In the genomic region with DNA sequence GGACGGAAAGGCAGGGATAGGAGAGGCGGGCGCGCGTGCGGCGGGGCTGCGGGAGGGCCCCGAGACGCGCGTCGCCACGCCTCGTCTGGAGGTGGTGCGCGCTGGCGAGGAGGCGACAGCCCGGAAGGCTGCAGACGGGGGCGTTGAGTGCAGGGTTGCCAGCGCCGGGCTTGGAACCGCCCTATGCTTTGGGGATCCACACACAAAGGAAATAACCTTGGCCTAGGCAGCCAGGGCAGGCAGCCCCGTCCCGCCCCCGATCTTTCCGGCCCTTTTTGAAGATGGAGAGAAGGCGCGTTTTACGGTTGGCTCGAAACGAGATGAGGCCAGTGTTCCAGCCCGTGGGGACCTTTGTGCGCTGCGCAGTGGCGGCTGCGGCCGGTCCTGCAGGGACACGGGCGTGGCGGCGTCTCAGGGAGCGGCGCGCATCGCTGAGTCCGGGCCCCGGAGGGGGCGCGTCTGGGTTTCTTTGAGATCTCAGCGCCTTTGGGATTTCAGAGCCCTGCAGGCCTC, we compare ENCODE assay signal across 8 cellular contexts. TPM values are rescaled to one million over a fixed set of nuclear protein-coding genes. Genes with fewer than 3 reads are reported as not detected.
A peak's percentile ranks its signal among the peaks of the same experiment; 100 is the strongest.
DNase-seq lines count a peak whose midpoint lies in the region; ATAC-seq and TF ChIP-seq lines count a peak whose summit lies in the region.

No MANE protein-coding gene starts in this region.

- DNase-seq in GM10248 (ENCODE audit: extremely low spot score) (peak; percentile 48), HAP-1 (ENCODE audit: low spot score in 2 of 2) (peak; percentile 61 to 79), NCI-H1105 (lab: John Stamatoyannopoulos, UW) (peak; percentile 62), activated B cell treated with CpG ODN at 0.5 μM for 24 hours (peak; percentile 63), caudate nucleus (lab: John Stamatoyannopoulos, UW) (peak in 54 of 61 donors; percentile 18 to 82 (median 62)), kidney glomerular epithelial cell (lab: John Stamatoyannopoulos, UW) (peak; percentile 20), MV-4-11 (lab: John Stamatoyannopoulos, UW) (no peak)
- peak in 3 of 4 experiments; percentile 25 to 73 (median 51) for DNase-seq in stimulated activated CD4-positive, alpha-beta T cell treated with anti-CD3 and anti-CD28 coated beads, Interleukin-1b, Interleukin-23, amount 100 ng/mL, for 24 hours (ENCODE audit: low read depth in 4 of 4, low spot score in 1 of 4)

- peak overlapping the region; percentile 78 for H3K27ac ChIP-seq in caudate nucleus (ENCODE audit: low read depth, low read length)

- peaks cover 35% of the 10 kb centered on the region for H3K4me1 Mint-ChIP-seq in activated B cell treated with CpG ODN at 0.5 μM for 24 hours

- H3K27ac Mint-ChIP-seq in activated B cell treated with CpG ODN at 0.5 μM for 24 hours = peak overlapping the region; percentile 85

- intact Hi-C loops in activated B cell treated with CpG ODN at 0.5 μM for 24 hours (cut with micrococcal nuclease) = loop anchor here (1.0 to 2.0 kb wide), 6 partner anchors 15 to 617 kb away; partner anchors contain the start of genes FBXW7 and TMEM131L

- in situ Hi-C loops in HAP-1 (cut with MboI; ENCODE audit: low sequenced_read_pairs) = no loop called here

- CTCF ChIA-PET in GM10248 (lab: Yijun Ruan, JAX) (no interaction called here), activated B cell treated with CpG ODN at 0.5 μM for 24 hours (lab: Charles Lee) (no interaction called here)

- no peaks in the 10 kb centered on the region for H3K36me3 Mint-ChIP-seq in activated B cell treated with CpG ODN at 0.5 μM for 24 hours (ENCODE audit: low read depth)

- H3K36me3 ChIP-seq in HAP-1 (replicated peaks) = no peaks in the 10 kb centered on the region

- H3K27me3 ChIP-seq in HAP-1 (ENCODE audit: low read depth) = no peaks in the 10 kb centered on the region

- ATAC-seq in activated B cell treated with CpG ODN at 0.5 μM for 24 hours (ENCODE audit: low read depth) = peak; percentile 76

- peak overlapping the region; percentile 87 for H3K4me3 Mint-ChIP-seq in activated B cell treated with CpG ODN at 0.5 μM for 24 hours

- no peaks in the 10 kb centered on the region for H3K9me3 Mint-ChIP-seq in activated B cell treated with CpG ODN at 0.5 μM for 24 hours

- peaks cover 36% of the 10 kb centered on the region for H3K4me1 ChIP-seq in HAP-1

- no peaks in the 10 kb centered on the region for H3K9me3 ChIP-seq in HAP-1

- peaks cover 30% of the 10 kb centered on the region for H3K27me3 Mint-ChIP-seq in activated B cell treated with CpG ODN at 0.5 μM for 24 hours

- TF ChIP-seq CTCF in GM10248 (IDR thresholded peaks at IDR 0.05; ENCODE audit: control extremely low read depth, extremely low read depth, low read depth, missing control alignments) (no peak), activated B cell treated with CpG ODN at 0.5 μM for 24 hours (IDR thresholded peaks at IDR 0.05) (no peak)

- POLR2A ChIA-PET in GM10248 (lab: Yijun Ruan, JAX) (no interaction called here), activated B cell treated with CpG ODN at 0.5 μM for 24 hours (lab: Charles Lee) (interaction anchor here (0.8 kb wide), 1 partner anchor 96 kb away, joined by 3 read pairs; no protein-coding TSS in a partner anchor)

- H3K4me3 ChIP-seq in HAP-1 = peak overlapping the region; percentile 35

RNA-seq across cellular contexts. Expression of gene TRIM2, which starts 50.8 kb away (rescaled TPM):
- total RNA-seq in activated B cell treated with CpG ODN at 0.5 μM for 24 hours = 5.1 and 5.5 TPM in 2 replicates
